In the genomic region with DNA sequence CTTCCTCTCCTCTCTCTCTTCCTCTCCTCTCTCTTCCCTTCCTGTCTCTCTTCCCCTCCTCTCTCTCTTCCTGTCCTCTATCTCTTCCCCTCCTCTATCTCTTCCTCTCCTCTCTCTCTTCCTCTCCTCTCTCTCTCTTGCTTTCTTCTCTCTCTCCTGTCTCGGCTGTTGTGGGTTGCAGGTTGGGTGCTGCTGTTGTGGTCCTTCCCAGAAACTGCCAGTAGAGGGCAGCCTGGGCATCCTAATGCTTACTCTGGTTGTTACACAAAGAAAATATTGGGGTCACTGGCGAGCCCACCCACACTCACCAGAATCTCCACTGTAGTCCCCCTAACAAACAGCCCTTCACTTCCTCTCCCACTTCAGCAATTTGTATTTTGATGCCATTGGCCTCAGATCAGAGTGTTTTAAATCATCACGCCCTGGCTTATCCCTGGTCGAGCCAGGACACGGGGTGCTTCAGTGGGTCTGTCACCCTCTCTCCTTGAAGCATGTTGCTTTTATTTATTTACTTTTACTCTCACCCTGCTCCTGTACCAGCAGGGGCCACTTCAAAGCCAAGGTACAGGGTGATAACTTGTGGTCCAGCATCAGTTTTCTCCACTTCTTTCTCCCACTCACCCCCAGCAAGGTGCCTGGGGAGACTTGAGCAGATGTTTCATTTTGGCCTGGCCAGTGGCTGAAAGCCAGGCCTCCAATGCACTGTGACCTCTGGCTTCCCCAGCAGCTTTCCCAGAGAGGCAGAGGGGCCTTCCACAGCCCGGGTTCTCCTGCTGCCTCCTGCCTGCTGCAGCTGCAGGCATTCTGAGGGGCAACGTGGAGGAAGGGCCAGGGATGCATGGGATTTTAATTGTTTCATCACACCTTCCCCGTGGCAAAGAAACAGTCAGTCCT, we compare ENCODE assay signal across 8 cellular contexts. TPM values are rescaled to one million over a fixed set of nuclear protein-coding genes. Genes with fewer than 3 reads are reported as not detected.
DNase-seq lines count a peak whose midpoint lies in the region; ATAC-seq and TF ChIP-seq lines count a peak whose summit lies in the region.

No MANE protein-coding gene starts in this region.

- no peak for TF ChIP-seq POLR2A in gastroesophageal sphincter (IDR thresholded peaks at IDR 0.05)

- no peak for ATAC-seq in gastroesophageal sphincter
- no peak for ATAC-seq in HG03045 (IDR thresholded peaks at IDR 0.05; ENCODE audit: unreplicated experiment)

- TF ChIP-seq CTCF in GM13977 (IDR thresholded peaks at IDR 0.05; ENCODE audit: extremely low read depth, insufficient read depth, missing control alignments) (peak; percentile 88), gastroesophageal sphincter (IDR thresholded peaks at IDR 0.05) (peak in 3 of 4 experiments; percentile 67 to 81 (median 77))

- peaks cover 0 to 57% (median 13%) of the 10 kb centered on the region in 3 donors for H3K4me1 ChIP-seq in gastroesophageal sphincter

- in situ Hi-C loops in GM13977 (cut with MboI; ENCODE audit: low pct_unique_long_range_greater_than_20kb, low sequenced_read_pairs, unreplicated experiment): loop anchor here (25.0 kb wide), 1 partner anchor 291 kb away; no protein-coding TSS in a partner anchor

- peaks cover 0 to 41% of the 10 kb centered on the region in 2 donors for H3K36me3 ChIP-seq in gastroesophageal sphincter

- no peaks in the 10 kb centered on the region for H3K27me3 ChIP-seq in gastroesophageal sphincter

- 35 to 41% methylated on average over 6 of the region's 8 CpGs for WGBS in gastroesophageal sphincter (ENCODE audit: low coverage in 1 of 2), 2 donors

- DNase-seq in AG08396 (ENCODE audit: low spot score) (peak; percentile 65), GM13977 (ENCODE audit: low spot score) (peak; percentile 79), OCI-M1 (lab: John Stamatoyannopoulos, UW) (peak; percentile 49), pons (ENCODE audit: low spot score) (peak; percentile 65), NCI-H1105 (lab: John Stamatoyannopoulos, UW) (no peak)
- DNase-seq in activated naive CD4-positive, alpha-beta T cell (lab: John Stamatoyannopoulos, UW): peak in 3 of 4 experiments; percentile 24 to 49 (median 38)

- no peaks in the 10 kb centered on the region for H3K9me3 ChIP-seq in gastroesophageal sphincter

- H3K27ac ChIP-seq in gastroesophageal sphincter: no peak overlapping the region

- TF ChIP-seq EP300 in gastroesophageal sphincter (IDR thresholded peaks at IDR 0.05): no peak

- no peak overlapping the region for H3K4me3 ChIP-seq in gastroesophageal sphincter

RNA-seq across cellular contexts. Expression of a gene that starts 4.7 kb away (rescaled TPM):
- total RNA-seq in gastroesophageal sphincter: 10 to 100 TPM in 2 of 4 donors, 1 to 10 TPM in 2; 2.0 to 12.8 (median 8.0) TPM

RNA-seq across cellular contexts. Expression of a gene that starts 19.7 kb away (rescaled TPM):
- total RNA-seq in gastroesophageal sphincter: 10 to 100 TPM; 18.2 to 87.1 (median 27.6) TPM

RNA-seq across cellular contexts. Expression of a gene that starts 20.4 kb away (rescaled TPM):
- total RNA-seq in gastroesophageal sphincter: 10 to 100 TPM in 1 of 4 donors, 1 to 10 TPM in 3; 4.4 to 16.0 (median 8.0) TPM

RNA-seq across cellular contexts. Expression of a gene that starts 49.9 kb away (rescaled TPM):
- under 1 TPM in 2 of 4 donors, not detected in 2; 0.15 to 0.67 TPM for total RNA-seq in gastroesophageal sphincter
